Comparison of ENCODE assay signal across 20 cellular contexts in the genomic region with DNA sequence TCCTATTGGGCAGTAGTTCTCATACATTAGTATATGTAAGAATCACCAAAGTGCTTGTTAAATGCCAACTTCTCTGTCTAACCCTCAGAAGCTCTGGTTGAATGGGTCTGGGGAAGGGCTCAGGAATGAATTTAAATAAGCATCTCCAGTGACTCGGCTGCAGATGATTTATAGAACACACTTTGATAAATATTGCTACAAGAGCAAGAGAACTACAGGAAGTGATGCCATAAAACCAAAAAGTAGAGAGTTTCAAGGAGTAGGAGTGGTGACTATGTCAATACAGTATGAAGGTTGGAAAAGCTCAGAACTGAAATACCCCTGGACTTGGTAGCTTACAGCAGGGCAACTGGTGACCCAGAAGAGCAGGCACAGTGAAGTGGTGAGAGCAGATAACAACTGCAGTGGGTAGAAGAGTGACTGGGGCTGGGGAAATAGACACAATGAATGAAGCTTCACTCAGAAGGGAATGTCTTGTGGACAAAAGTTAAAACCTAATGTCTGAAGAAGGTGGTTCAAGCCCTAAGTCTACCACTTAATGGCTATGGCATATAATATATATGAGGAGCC.
DNase-seq lines count a peak whose midpoint lies in the region; FAIRE-seq and TF ChIP-seq lines count a peak whose summit lies in the region.
"Had no signal": no experiment of that assay in that cellular context is flagged by ENCODE, and none has a peak within 500 bp of the region (broad histone marks: within the 10 kb centered on the region; RNA-seq: fewer than 3 reads in every experiment).

No MANE protein-coding gene starts in this region.

- H3K4me1 ChIP-seq in ACC112 (ENCODE audit: control insufficient read depth, insufficient read depth, low read length, unreplicated experiment): peaks cover 22% of the 10 kb centered on the region

- peak; percentile 11 for DNase-seq in AG10803 (ENCODE audit: low read depth)
- peak; percentile 44 for DNase-seq in RCC 7860 (ENCODE audit: low spot score)
- DNase-seq in foreskin fibroblast: peak; percentile 24 to 52
- DNase-seq in HuH-7 (ENCODE audit: low spot score): no peak
- DNase-seq in NCI-H510A (lab: John Stamatoyannopoulos, UW): no peak
- DNase-seq in DMS114 treated with DMSO at 0.1 percent for 48 hours (lab: John Stamatoyannopoulos, UW; ENCODE audit: unreplicated experiment): no peak
- DNase-seq: CD4-positive, alpha-beta memory T cell; DMS79; GF-D8; KG1; NCI-H1105; NCI-H1694 treated with DMSO at 0.1 percent for 48 hours; NCI-H2107; NCI-H2227 treated with DMSO at 0.1 percent for 48 hours; NCI-H524 treated with DMSO at 0.1 percent for 48 hours; SHP77 had no signal

- H3K4me3 ChIP-seq in ACC112 (ENCODE audit: low read depth, low read length) (no peak overlapping the region), AG10803 (ENCODE audit: low read length) (no peak overlapping the region), foreskin fibroblast (ENCODE audit: low read depth in 1 of 2, low read length in 2 of 2) (no peak overlapping the region)
- H3K4me3 ChIP-seq: GM23338, MG63 had no signal

- no peaks in the 10 kb centered on the region for H3K27me3 ChIP-seq in ACC112 (ENCODE audit: insufficient read depth, low read length)
- H3K27me3 ChIP-seq: MG63 had no signal

- FAIRE-seq in RCC 7860 (lab: Jason Lieb, UNC): peak; percentile 2
- FAIRE-seq: GM12891 had no signal

- peak overlapping the region; percentile 8 for H2AFZ ChIP-seq in ACC112 (ENCODE audit: low read length, unreplicated experiment)

- no peaks in the 10 kb centered on the region for H3K36me3 ChIP-seq in ACC112 (ENCODE audit: insufficient read depth, low read length)
- H3K36me3 ChIP-seq: MG63 had no signal

- TF ChIP-seq CTCF in AG10803 (conservative IDR thresholded peaks at IDR 0.05; ENCODE audit: low read length) (no peak), foreskin fibroblast (IDR thresholded peaks at IDR 0.05; ENCODE audit: low read depth, low read length) (no peak)

- peak overlapping the region; percentile 11; the same call in 1 of the 2 replicates for H3K27ac ChIP-seq in ACC112 (ENCODE audit: low read depth, low read length)

- H3K79me2 ChIP-seq in ACC112 (ENCODE audit: control insufficient read depth, insufficient read depth, low read length, unreplicated experiment): no peaks in the 10 kb centered on the region

Comparison
In these comparisons a context has a peak if more than half of its experiments do, and no peak if none do; other contexts are left out.
1. DNase-seq: peak in AG10803 (single experiment), RCC 7860 (single experiment) and foreskin fibroblast (2 of 2); none in HuH-7 (single experiment), NCI-H510A (single experiment) and DMS114 treated with DMSO at 0.1 percent for 48 hours (single experiment).